31 cellular contexts compared by ENCODE assay signal in genomic region chr16:17237350-17237944, GRCh38.
DNase-seq lines count a peak whose midpoint lies in the region; ATAC-seq, FAIRE-seq and TF ChIP-seq lines count a peak whose summit lies in the region.
"Had no signal": no experiment of that assay in that cellular context is flagged by ENCODE, and none has a peak within 500 bp of the region (broad histone marks: within the 10 kb centered on the region; RNA-seq: fewer than 3 reads in every experiment).

No MANE protein-coding gene starts in this region.

- H3K9me3 Mint-ChIP-seq in natural killer cell treated with Interleukin-12 subunit alpha and Interleukin-12 subunit beta and Interleukin-15 and Interleukin-18, amount 100 ng/mL, for 72 hours, result no peaks in the 10 kb centered on the region
- peaks cover 0 to 7% of the 10 kb centered on the region in 2 donors for H3K9me3 Mint-ChIP-seq in natural killer cell
- peaks cover 6% of the 10 kb centered on the region for H3K9me3 Mint-ChIP-seq in activated naive CD8-positive, alpha-beta T cell treated with anti-CD3 and anti-CD28 coated beads, Interleukin-2, amount 10 ng/mL, durations not matched to agents 7 days and 5 days
- H3K9me3 Mint-ChIP-seq: activated T-cell treated with anti-CD3 and anti-CD28 coated beads, Interleukin-2, amount 50 U/mL, for 4 hours; nephron had no signal

- H3K4me1 Mint-ChIP-seq in natural killer cell treated with Interleukin-12 subunit alpha and Interleukin-12 subunit beta and Interleukin-15 and Interleukin-18, amount 100 ng/mL, for 72 hours (ENCODE audit: low read depth in 2 of 2), result peaks cover 32 to 55% of the 10 kb centered on the region in 2 donors
- H3K4me1 Mint-ChIP-seq in natural killer cell, result peaks cover 38 to 47% of the 10 kb centered on the region in 2 donors
- peaks cover 36% of the 10 kb centered on the region for H3K4me1 Mint-ChIP-seq in activated naive CD8-positive, alpha-beta T cell treated with anti-CD3 and anti-CD28 coated beads, Interleukin-2, amount 10 ng/mL, durations not matched to agents 7 days and 5 days
- H3K4me1 Mint-ChIP-seq: nephron had no signal

- no peaks in the 10 kb centered on the region for H3K36me3 ChIP-seq in upper lobe of right lung
- H3K36me3 ChIP-seq: gastrocnemius medialis, right atrium auricular region, thyroid gland had no signal

- H3K9me3 ChIP-seq in upper lobe of right lung, result no peaks in the 10 kb centered on the region
- H3K9me3 ChIP-seq: gastrocnemius medialis, right atrium auricular region, thyroid gland had no signal

- FAIRE-seq in GM19239 (lab: Jason Lieb, UNC), result peak; percentile 4

- intact Hi-C loops in natural killer cell (cut with micrococcal nuclease) (no loop called here), upper lobe of right lung (cut with DNase I) (no loop called here)

- no peaks in the 10 kb centered on the region for H3K27me3 ChIP-seq in upper lobe of right lung
- H3K27me3 ChIP-seq: gastrocnemius medialis, hepatocyte, right atrium auricular region, thyroid gland had no signal

- peaks cover 6% of the 10 kb centered on the region for H3K36me3 Mint-ChIP-seq in natural killer cell treated with Interleukin-12 subunit alpha and Interleukin-12 subunit beta and Interleukin-15 and Interleukin-18, amount 100 ng/mL, for 72 hours
- H3K36me3 Mint-ChIP-seq in natural killer cell, result no peaks in the 10 kb centered on the region
- H3K36me3 Mint-ChIP-seq in activated naive CD8-positive, alpha-beta T cell treated with anti-CD3 and anti-CD28 coated beads, Interleukin-2, amount 10 ng/mL, durations not matched to agents 7 days and 5 days, result peaks cover 58% of the 10 kb centered on the region

- peak overlapping the region; percentile 15 to 38 for H3K27ac Mint-ChIP-seq in natural killer cell treated with Interleukin-12 subunit alpha and Interleukin-12 subunit beta and Interleukin-15 and Interleukin-18, amount 100 ng/mL, for 72 hours
- H3K27ac Mint-ChIP-seq in natural killer cell, result no peak overlapping the region
- peak overlapping the region; percentile 84 for H3K27ac Mint-ChIP-seq in activated naive CD8-positive, alpha-beta T cell treated with anti-CD3 and anti-CD28 coated beads, Interleukin-2, amount 10 ng/mL, durations not matched to agents 7 days and 5 days
- H3K27ac Mint-ChIP-seq: nephron had no signal

- POLR2A ChIA-PET in activated naive CD8-positive, alpha-beta T cell treated with anti-CD3 and anti-CD28 coated beads, Interleukin-2, amount 10 ng/mL, durations not matched to agents 7 days and 5 days (lab: Charles Lee), result no interaction called here

- no peak for TF ChIP-seq CTCF in natural killer cell (IDR thresholded peaks at IDR 0.05)
- no peak for TF ChIP-seq CTCF in upper lobe of right lung (IDR thresholded peaks at IDR 0.05)

- no peak for ATAC-seq in natural killer cell treated with Interleukin-12 subunit alpha and Interleukin-12 subunit beta and Interleukin-15 and Interleukin-18, amount 100 ng/mL, for 72 hours
- ATAC-seq in natural killer cell (no peak), upper lobe of right lung (peak; percentile 12)
- ATAC-seq in activated naive CD8-positive, alpha-beta T cell treated with anti-CD3 and anti-CD28 coated beads, Interleukin-2, amount 10 ng/mL, durations not matched to agents 7 days and 5 days (ENCODE audit: low read depth), result peak; percentile 67
- ATAC-seq: gastrocnemius medialis, SK-N-SH treated with all-trans-retinoic acid at 6 μM for 48 hours had no signal

- no peak overlapping the region for H3K27ac ChIP-seq in upper lobe of right lung
- H3K27ac ChIP-seq: coronary artery, gastrocnemius medialis, hepatocyte, parathyroid adenoma, right atrium auricular region, thyroid gland had no signal

- DNase-seq in natural killer cell treated with Interleukin-12 subunit alpha and Interleukin-12 subunit beta and Interleukin-15 and Interleukin-18, amount 100 ng/mL, for 72 hours (ENCODE audit: low spot score), result peak; percentile 40
- DNase-seq in natural killer cell (no peak), GM19239 (ENCODE audit: insufficient read length, low spot score) (no peak), upper lobe of right lung (no peak), dermis blood vessel endothelial cell (no peak), NCI-H1417 treated with DMSO at 0.1 percent for 48 hours (lab: John Stamatoyannopoulos, UW) (no peak)
- no peak for DNase-seq in activated naive CD8-positive, alpha-beta T cell treated with anti-CD3 and anti-CD28 coated beads, Interleukin-2, amount 10 ng/mL, durations not matched to agents 7 days and 5 days
- no peak for DNase-seq in stimulated activated CD4-positive, alpha-beta T cell treated with anti-CD3 and anti-CD28 coated beads, Interleukin-2, amount 100 ng/mL, for 48 hours
- DNase-seq: activated CD4-positive, alpha-beta T cell treated with anti-CD3 and anti-CD28 coated beads, Interleukin-2, amount 50 U/mL, for 4 hours; activated naive CD4-positive, alpha-beta T cell treated with Interleukin-2 at 50 U/mL for 16 hours; activated T-cell treated with anti-CD3 and anti-CD28 coated beads, Interleukin-2, amount 50 U/mL, for 4 hours; CD8-positive, alpha-beta memory T cell; DMS79; gastrocnemius medialis; GF-D8; IMR-90; NCI-H1105 treated with DMSO at 0.1 percent for 48 hours; NCI-H2029 treated with DMSO at 0.1 percent for 48 hours; NCI-H2227 treated with DMSO at 0.1 percent for 48 hours; NCI-H748 treated with DMSO at 0.1 percent for 48 hours; stimulated activated CD4-positive, alpha-beta T cell treated with anti-CD3 and anti-CD28 coated beads, Interleukin-12 subunit alpha, Interleukin-12 subunit beta, amount 100 ng/mL, for 4 hours; stimulated activated CD4-positive, alpha-beta T cell treated with anti-CD3 and anti-CD28 coated beads, Interleukin-4, amount 100 ng/mL, for 4 hours; stimulated activated naive CD4-positive, alpha-beta T cell treated with Interleukin-2 at 50 U/mL for 16 hours; T-helper 9 cell; thyroid gland had no signal

- H3K4me3 ChIP-seq in upper lobe of right lung, result no peak overlapping the region
- H3K4me3 ChIP-seq: coronary artery, gastrocnemius medialis, hepatocyte, right atrium auricular region, thyroid gland had no signal

- peak overlapping the region; percentile 50 for H3K4me3 Mint-ChIP-seq in natural killer cell treated with Interleukin-12 subunit alpha and Interleukin-12 subunit beta and Interleukin-15 and Interleukin-18, amount 100 ng/mL, for 72 hours
- H3K4me3 Mint-ChIP-seq in natural killer cell, result no peak overlapping the region
- H3K4me3 Mint-ChIP-seq in activated naive CD8-positive, alpha-beta T cell treated with anti-CD3 and anti-CD28 coated beads, Interleukin-2, amount 10 ng/mL, durations not matched to agents 7 days and 5 days, result peak overlapping the region; percentile 78
- H3K4me3 Mint-ChIP-seq: activated T-cell treated with anti-CD3 and anti-CD28 coated beads, Interleukin-2, amount 50 U/mL, for 4 hours; nephron had no signal

- no peaks in the 10 kb centered on the region for H3K27me3 Mint-ChIP-seq in natural killer cell treated with Interleukin-12 subunit alpha and Interleukin-12 subunit beta and Interleukin-15 and Interleukin-18, amount 100 ng/mL, for 72 hours
- H3K27me3 Mint-ChIP-seq in natural killer cell (ENCODE audit: low read depth in 2 of 2), result no peaks in the 10 kb centered on the region
- no peaks in the 10 kb centered on the region for H3K27me3 Mint-ChIP-seq in activated naive CD8-positive, alpha-beta T cell treated with anti-CD3 and anti-CD28 coated beads, Interleukin-2, amount 10 ng/mL, durations not matched to agents 7 days and 5 days

- H3K4me1 ChIP-seq in upper lobe of right lung, result no peaks in the 10 kb centered on the region
- H3K4me1 ChIP-seq: gastrocnemius medialis, parathyroid adenoma, thyroid gland had no signal

Comparison
In these comparisons a context has a peak if more than half of its experiments do, and no peak if none do; other contexts are left out.
1. H3K27ac Mint-ChIP-seq: peak in natural killer cell treated with Interleukin-12 subunit alpha and Interleukin-12 subunit beta and Interleukin-15 and Interleukin-18, amount 100 ng/mL, for 72 hours (2 of 2) and activated naive CD8-positive, alpha-beta T cell treated with anti-CD3 and anti-CD28 coated beads, Interleukin-2, amount 10 ng/mL, durations not matched to agents 7 days and 5 days (single experiment); none in natural killer cell (0 of 2).
2. ATAC-seq: peak in activated naive CD8-positive, alpha-beta T cell treated with anti-CD3 and anti-CD28 coated beads, Interleukin-2, amount 10 ng/mL, durations not matched to agents 7 days and 5 days (single experiment) and upper lobe of right lung (single experiment); none in natural killer cell treated with Interleukin-12 subunit alpha and Interleukin-12 subunit beta and Interleukin-15 and Interleukin-18, amount 100 ng/mL, for 72 hours (0 of 2) and natural killer cell (0 of 3).